In genomic region chr1:183293856-183294255, GRCh38 we compare ENCODE assay signal across 18 cellular contexts.
DNase-seq lines count a peak whose midpoint lies in the region; ATAC-seq, FAIRE-seq and TF ChIP-seq lines count a peak whose summit lies in the region.
"Had no signal": no experiment of that assay in that cellular context is flagged by ENCODE, and none has a peak within 500 bp of the region (broad histone marks: within the 10 kb centered on the region; RNA-seq: fewer than 3 reads in every experiment).

No MANE protein-coding gene starts in this region.

- H2AK5ac ChIP-seq in H1 (ENCODE audit: low read depth, low read length) = no peak overlapping the region

- H3F3A ChIP-seq in GM23338 (replicated peaks; ENCODE audit: low read depth) (peaks cover 13% of the 10 kb centered on the region; the same call in 1 of the 2 replicates), neural progenitor cell (ENCODE audit: low read depth) (no peaks in the 10 kb centered on the region)

- DNase-seq in GM23338 (ENCODE audit: low spot score) = peak; percentile 51
- DNase-seq in H1 (ENCODE audit: low read depth in 1 of 2, low spot score in 2 of 2) = no peak
- DNase-seq in neural progenitor cell (ENCODE audit: low spot score) = peak; percentile 16
- DNase-seq in CD4-positive, alpha-beta T cell = no peak
- DNase-seq in coronary artery (ENCODE audit: low spot score) = no peak
- DNase-seq: C1 segment of cervical spinal cord; Caco-2; CD8-positive, alpha-beta T cell; DMS 273 treated with DMSO at 0.1 percent for 48 hours; DMS79; EL; GDM1; GOT3; H7; HCEC 1CT had no signal

- H3K36me3 ChIP-seq in GM23338 (ENCODE audit: insufficient read depth) = no peaks in the 10 kb centered on the region
- H3K36me3 ChIP-seq in H1 (ENCODE audit: control insufficient read depth in 2 of 4, insufficient read depth in 4 of 4, low read length in 3 of 4) = no peaks in the 10 kb centered on the region
- H3K36me3 ChIP-seq in neural progenitor cell = no peaks in the 10 kb centered on the region

- H2BK12ac ChIP-seq in H1 (ENCODE audit: low read depth, low read length) = no peak overlapping the region

- intact Hi-C loops in CD4-positive, alpha-beta T cell (cut with DNase I, micrococcal nuclease) = no loop called here

- H2BK15ac ChIP-seq in H1 (ENCODE audit: low read length) = no peak overlapping the region

- no peak for TF ChIP-seq RAD21 in H1 (IDR thresholded peaks at IDR 0.05 in 1 of 2, conservative IDR thresholded peaks at IDR 0.05 in 1 of 2; ENCODE audit: low read depth in 2 of 2, low read length in 2 of 2)

- H2AFZ ChIP-seq in GM23338 (no peak overlapping the region), H1 (ENCODE audit: low read length) (no peak overlapping the region), neural progenitor cell (replicated peaks) (peak overlapping the region; percentile 47)

- POLR2A ChIA-PET in H1 (lab: Charles Lee; ENCODE audit: partially characterized antibody) = interaction anchor here (0.6 kb wide), 1 partner anchor 1991 kb away, joined by 3 read pairs; no protein-coding TSS in a partner anchor
- POLR2A ChIA-PET in CD4-positive, alpha-beta T cell (lab: Charles Lee) = no interaction called here

- H3K27me3 ChIP-seq in GM23338 (ENCODE audit: insufficient read depth) (no peaks in the 10 kb centered on the region), H1 (replicated peaks in 1 of 4; ENCODE audit: control insufficient read depth in 3 of 4, extremely low read depth in 1 of 4, insufficient read depth in 3 of 4, low read length in 3 of 4) (no peaks in the 10 kb centered on the region), neural progenitor cell (no peaks in the 10 kb centered on the region)
- H3K27me3 ChIP-seq in CD4-positive, alpha-beta T cell (ENCODE audit: control insufficient read depth, insufficient read depth, low read length) = no peaks in the 10 kb centered on the region

- no peak overlapping the region for H3K14ac ChIP-seq in H1 (ENCODE audit: insufficient read length)

- H3K9ac ChIP-seq in H1 (replicated peaks in 1 of 4; ENCODE audit: extremely low read depth in 1 of 4, low read depth in 3 of 4, low read length in 3 of 4) (no peak overlapping the region), neural progenitor cell (no peak overlapping the region)

- H4K5ac ChIP-seq in H1 (ENCODE audit: insufficient read length, low read depth, low read length) = no peak overlapping the region

- no peak overlapping the region for H2BK20ac ChIP-seq in H1 (ENCODE audit: low read length)

- no peak for TF ChIP-seq CTCF in GM23338 (conservative IDR thresholded peaks at IDR 0.05; ENCODE audit: low read depth in 2 of 2)
- no peak for TF ChIP-seq CTCF in H1 (IDR thresholded peaks at IDR 0.05; ENCODE audit: control extremely low read depth in 1 of 3, insufficient read depth in 1 of 3, low read depth in 1 of 3, low read length in 3 of 3)
- no peak for TF ChIP-seq CTCF in neural progenitor cell (IDR thresholded peaks at IDR 0.05)
- TF ChIP-seq CTCF in CD4-positive, alpha-beta T cell (IDR thresholded peaks at IDR 0.05) = no peak
- no peak for TF ChIP-seq CTCF in coronary artery (IDR thresholded peaks at IDR 0.05)

- no peaks in the 10 kb centered on the region; the same call in 1 of the 2 replicates for H3K9me2 ChIP-seq in GM23338 (ENCODE audit: insufficient read depth)

- H3K4me3 ChIP-seq in GM23338 (no peak overlapping the region), H1 (ENCODE audit: extremely low read depth in 1 of 4, insufficient read depth in 2 of 4, low read depth in 3 of 4, low read length in 4 of 4) (no peak overlapping the region), neural progenitor cell (no peak overlapping the region), coronary artery (no peak overlapping the region)
- H3K4me3 ChIP-seq: GM12878 had no signal

- H3K4me2 ChIP-seq in GM23338 (no peak overlapping the region; the same call in 1 of the 2 replicates), H1 (ENCODE audit: insufficient read depth in 1 of 2, low read depth in 2 of 2, low read length in 2 of 2) (no peak overlapping the region), neural progenitor cell (no peak overlapping the region)

- H3K23ac ChIP-seq in H1 (ENCODE audit: insufficient read length) = no peak overlapping the region

- CTCF ChIA-PET in H1 (lab: Charles Lee; ENCODE audit: partially characterized antibody) = interaction anchor here (0.9 to 10.2 kb wide), 4 partner anchors 12 to 66 kb away, joined by 3 to 90 read pairs (median 19); no protein-coding TSS in a partner anchor
- CTCF ChIA-PET in CD4-positive, alpha-beta T cell (lab: Charles Lee) = no interaction called here

- H3K9me3 Mint-ChIP-seq in GM23338 (no peaks in the 10 kb centered on the region), neural progenitor cell (no peaks in the 10 kb centered on the region)
- H3K9me3 Mint-ChIP-seq in CD4-positive, alpha-beta T cell = no peaks in the 10 kb centered on the region
- H3K9me3 Mint-ChIP-seq: CD8-positive, alpha-beta T cell had no signal

- no peaks in the 10 kb centered on the region for H3K23me2 ChIP-seq in H1 (ENCODE audit: low read depth, low read length)

- H4K8ac ChIP-seq in H1 (ENCODE audit: extremely low read depth, insufficient read depth, low read length) = no peak overlapping the region

- peak overlapping the region; percentile 34; the same call in 1 of the 2 replicates for H3K27ac ChIP-seq in GM23338 (ENCODE audit: low read depth)
- H3K27ac ChIP-seq in H1 (ENCODE audit: low read depth, low read length) = no peak overlapping the region
- no peak overlapping the region for H3K27ac ChIP-seq in neural progenitor cell
- no peak overlapping the region for H3K27ac ChIP-seq in CD4-positive, alpha-beta T cell (ENCODE audit: low read depth, low read length)
- H3K27ac ChIP-seq in coronary artery = no peak overlapping the region

- no peak for TF ChIP-seq EP300 in H1 (IDR thresholded peaks at IDR 0.05; ENCODE audit: borderline replicate concordance in 1 of 2, low read depth in 2 of 2, low read length in 2 of 2)

- H4K20me1 ChIP-seq in GM23338 (replicated peaks; ENCODE audit: insufficient read depth) (no peaks in the 10 kb centered on the region), H1 (replicated peaks in 1 of 2; ENCODE audit: control insufficient read depth in 1 of 2, insufficient read depth in 2 of 2, low read length in 2 of 2) (no peaks in the 10 kb centered on the region), neural progenitor cell (ENCODE audit: low read depth) (no peaks in the 10 kb centered on the region)

- H3K36me3 Mint-ChIP-seq in GM23338 (ENCODE audit: low read depth) = peaks cover 3% of the 10 kb centered on the region; the same call in 1 of the 3 replicates
- no peaks in the 10 kb centered on the region for H3K36me3 Mint-ChIP-seq in neural progenitor cell
- H3K36me3 Mint-ChIP-seq in CD4-positive, alpha-beta T cell (ENCODE audit: low read depth) = no peaks in the 10 kb centered on the region
- H3K36me3 Mint-ChIP-seq: CD8-positive, alpha-beta T cell had no signal

- ATAC-seq in GM23338 (no peak), HG03571 (IDR thresholded peaks at IDR 0.05; ENCODE audit: unreplicated experiment) (no peak)
- ATAC-seq in CD4-positive, alpha-beta T cell (ENCODE audit: poor library complexity) = no peak
- ATAC-seq: CD8-positive, alpha-beta T cell; GM12878 had no signal

- H3K27ac Mint-ChIP-seq in GM23338 (no peak overlapping the region), neural progenitor cell (no peak overlapping the region)
- H3K27ac Mint-ChIP-seq in CD4-positive, alpha-beta T cell = no peak overlapping the region
- H3K27ac Mint-ChIP-seq: CD8-positive, alpha-beta T cell had no signal

- no peak overlapping the region for H3K56ac ChIP-seq in H1 (replicated peaks; ENCODE audit: insufficient read length, low read depth, low read length)

- H3K4me1 Mint-ChIP-seq in GM23338 (peaks cover 30% of the 10 kb centered on the region), neural progenitor cell (peaks cover 14% of the 10 kb centered on the region)
- no peaks in the 10 kb centered on the region for H3K4me1 Mint-ChIP-seq in CD4-positive, alpha-beta T cell (ENCODE audit: low read depth)

- H3K27me3 Mint-ChIP-seq in GM23338 (ENCODE audit: insufficient read depth, low read depth, poor library complexity) (peaks cover 6% of the 10 kb centered on the region), neural progenitor cell (ENCODE audit: insufficient read depth, low read depth) (peaks cover 2% of the 10 kb centered on the region)
- H3K27me3 Mint-ChIP-seq in CD4-positive, alpha-beta T cell = no peaks in the 10 kb centered on the region

- no peak for TF ChIP-seq POLR2A in H1 (IDR thresholded peaks at IDR 0.05; ENCODE audit: control extremely low read depth in 1 of 2, low read depth in 2 of 2, low read length in 2 of 2)

- no peak overlapping the region for H4K91ac ChIP-seq in H1 (replicated peaks; ENCODE audit: insufficient read length, low read length)

- WGBS in H1 (ENCODE audit: extremely low coverage in 1 of 2, insufficient coverage in 1 of 2, insufficient read length in 1 of 2, insufficient replicate concordance in 2 of 2, low coverage in 1 of 2, low lambda C conversion rate in 2 of 2, missing lambda C conversion rate in 1 of 2), 2 experiments = 92% methylated on average over 2 of the region's 2 CpGs; no CpG with 5 or more reads in 1 of the 2 experiments

- H3K4me3 Mint-ChIP-seq in GM23338 (no peak overlapping the region), neural progenitor cell (no peak overlapping the region)
- no peak overlapping the region for H3K4me3 Mint-ChIP-seq in CD4-positive, alpha-beta T cell
- H3K4me3 Mint-ChIP-seq: CD8-positive, alpha-beta T cell had no signal

- FAIRE-seq in H1 (lab: Jason Lieb, UNC) = no peak
- FAIRE-seq: GM12878, GM19239 had no signal

- H3K9me3 ChIP-seq in H1 (ENCODE audit: insufficient read depth in 2 of 2, low read depth in 1 of 2, low read length in 1 of 2) (no peaks in the 10 kb centered on the region), neural progenitor cell (ENCODE audit: low read depth) (no peaks in the 10 kb centered on the region)
- H3K9me3 ChIP-seq in CD4-positive, alpha-beta T cell (ENCODE audit: control insufficient read depth, low read length) = no peaks in the 10 kb centered on the region
- H3K9me3 ChIP-seq: Caco-2 had no signal

- no peaks in the 10 kb centered on the region for H3K79me2 ChIP-seq in GM23338 (replicated peaks; ENCODE audit: insufficient read depth)
- no peaks in the 10 kb centered on the region for H3K79me2 ChIP-seq in H1 (ENCODE audit: control insufficient read depth in 1 of 2, insufficient read depth in 2 of 2, low read length in 2 of 2)
- H3K79me2 ChIP-seq in neural progenitor cell (ENCODE audit: low read depth) = no peaks in the 10 kb centered on the region

- H2BK120ac ChIP-seq in H1 (replicated peaks; ENCODE audit: low read depth, low read length) = no peak overlapping the region

- no peak overlapping the region for H3K4ac ChIP-seq in H1 (replicated peaks; ENCODE audit: insufficient read length, low read depth, low read length)

- no peak overlapping the region for H3K18ac ChIP-seq in H1 (ENCODE audit: extremely low read depth, low read length)

- H2BK5ac ChIP-seq in H1 (ENCODE audit: low read depth, low read length) = 0 out of 2 replicates have a peak overlapping the region, but pooled peaks have one; percentile 80

- H3K79me1 ChIP-seq in H1 (ENCODE audit: low read depth, low read length) = no peaks in the 10 kb centered on the region

- H3K4me1 ChIP-seq in GM23338 (ENCODE audit: insufficient read depth) (peaks cover 29% of the 10 kb centered on the region), H1 (replicated peaks in 1 of 4; ENCODE audit: control insufficient read depth in 3 of 4, insufficient read depth in 4 of 4, low read length in 3 of 4) (peaks cover 4 to 21% (median 10%) of the 10 kb centered on the region in 4 experiments), neural progenitor cell (peaks cover 18% of the 10 kb centered on the region)

Comparison
In these comparisons a context has a peak if more than half of its experiments do, and no peak if none do; other contexts are left out.
1. DNase-seq: peak in GM23338 (single experiment) and neural progenitor cell (single experiment); none in H1 (0 of 2), CD4-positive, alpha-beta T cell (0 of 10) and coronary artery (single experiment).